ENCODE assay signal across 8 cellular contexts in genomic region chr7:1412322-1413261, GRCh38. TPM values are rescaled to one million over a fixed set of nuclear protein-coding genes. Genes with fewer than 3 reads are reported as not detected.
DNase-seq lines count a peak whose midpoint lies in the region; ATAC-seq and TF ChIP-seq lines count a peak whose summit lies in the region.

No MANE protein-coding gene starts in this region.

- no peak overlapping the region for H3K27ac ChIP-seq in SJSA1

- peaks cover 4% of the 10 kb centered on the region for H3K27me3 ChIP-seq in BJ (ENCODE audit: control insufficient read depth, insufficient read depth, low read length)
- H3K27me3 ChIP-seq in SJSA1 (replicated peaks), result peaks cover 40% of the 10 kb centered on the region

- no peaks in the 10 kb centered on the region for H3K36me3 ChIP-seq in BJ (ENCODE audit: control insufficient read depth, insufficient read depth, low read length)
- no peaks in the 10 kb centered on the region for H3K36me3 ChIP-seq in SJSA1

- no peak overlapping the region for H3K4me3 ChIP-seq in BJ (ENCODE audit: low read depth, low read length)
- no peak overlapping the region for H3K4me3 ChIP-seq in SJSA1
- no peak overlapping the region for H3K4me3 ChIP-seq in foreskin fibroblast (ENCODE audit: low read depth in 1 of 2, low read length in 2 of 2)

- peak; percentile 76 for ATAC-seq in GM21360 (IDR thresholded peaks at IDR 0.05; ENCODE audit: unreplicated experiment)

- POLR2A ChIA-PET in BJ (lab: Charles Lee), result interaction anchor here (0.6 kb wide), 1 partner anchor 174 kb away, joined by 3 read pairs; no protein-coding TSS in a partner anchor

- CTCF ChIA-PET in BJ (lab: Yijun Ruan, JAX), result interaction anchor here (0.7 to 2.6 kb wide), 15 partner anchors 9 to 226 kb away, joined by 3 to 12 read pairs (median 4); no protein-coding TSS in a partner anchor

- DNase-seq in BJ (ENCODE audit: low read depth) (no peak), MV-4-11 (lab: John Stamatoyannopoulos, UW) (peak; percentile 74), SJSA1 (ENCODE audit: low read depth in 1 of 2, low spot score in 2 of 2) (peak; percentile 80), activated gamma-delta T cell (lab: John Stamatoyannopoulos, UW) (peak; percentile 80), foreskin fibroblast (peak; percentile 67 to 92), occipital lobe (lab: John Stamatoyannopoulos, UW) (peak; percentile 23), superior temporal gyrus (ENCODE audit: extremely low spot score) (peak; percentile 65)

- no peaks in the 10 kb centered on the region for H3K9me3 ChIP-seq in SJSA1 (replicated peaks)

- H3K4me1 ChIP-seq in SJSA1 (replicated peaks), result no peaks in the 10 kb centered on the region

- peak; percentile 49 for TF ChIP-seq CTCF in BJ (IDR thresholded peaks at IDR 0.05; ENCODE audit: insufficient read depth, low read depth, low read length)
- TF ChIP-seq CTCF in foreskin fibroblast (IDR thresholded peaks at IDR 0.05; ENCODE audit: low read depth, low read length), result peak; percentile 79

RNA-seq across cellular contexts. Expression of gene MICALL2, which starts 46.7 kb away (rescaled TPM):
- polyA plus RNA-seq in BJ (2011; rRNA removed), result 5.4 and 11.1 TPM in 2 replicates
- 4.4 and 5.8 TPM in 2 replicates for polyA minus RNA-seq in BJ (2011; rRNA and poly(A)+ RNA removed)
- total RNA-seq in SJSA1 (2014; rRNA removed; shearing (Covaris generic)), result 4.0 and 7.7 TPM in 2 replicates
- 4.2 TPM for total RNA-seq in occipital lobe
